ENCODE assay signal across 9 cellular contexts in genomic region chr1:206002833-206003532, GRCh38. TPM values are rescaled to one million over a fixed set of nuclear protein-coding genes. Genes with fewer than 3 reads are reported as not detected.
DNase-seq lines count a peak whose midpoint lies in the region; ATAC-seq and TF ChIP-seq lines count a peak whose summit lies in the region.
"Had no signal": no experiment of that assay in that cellular context is flagged by ENCODE, and none has a peak within 500 bp of the region (broad histone marks: within the 10 kb centered on the region; RNA-seq: fewer than 3 reads in every experiment).

A gene with protein sequence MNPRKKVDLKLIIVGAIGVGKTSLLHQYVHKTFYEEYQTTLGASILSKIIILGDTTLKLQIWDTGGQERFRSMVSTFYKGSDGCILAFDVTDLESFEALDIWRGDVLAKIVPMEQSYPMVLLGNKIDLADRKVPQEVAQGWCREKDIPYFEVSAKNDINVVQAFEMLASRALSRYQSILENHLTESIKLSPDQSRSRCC (minus strand): TSS chr1:206003395. CDS start chr1:205994135, 9,260 bp downstream.

- no peaks in the 10 kb centered on the region for H3K27me3 ChIP-seq in spleen (replicated peaks in 1 of 7)

- no peak for TF ChIP-seq POLR2A in spleen (IDR thresholded peaks at IDR 0.05)

- H3K4me3 Mint-ChIP-seq in HFFc6: peak within 1 kb of the TSS; percentile 85

- TF ChIP-seq CTCF in HFFc6 (IDR thresholded peaks at IDR 0.05) (no peak), astrocyte of the cerebellum (IDR thresholded peaks at IDR 0.05; ENCODE audit: low read depth, low read length, missing control alignments) (no peak), spleen (IDR thresholded peaks at IDR 0.05 in 8 of 11, conservative IDR thresholded peaks at IDR 0.05 in 3 of 11) (no peak), GM10266 (IDR thresholded peaks at IDR 0.05; ENCODE audit: control insufficient read depth, insufficient read depth, low read depth, missing control alignments) (no peak)

- no peaks in the 10 kb centered on the region for H3K36me3 ChIP-seq in spleen

- H3K4me1 ChIP-seq in spleen: peaks cover 0 to 27% (median 13%) of the 10 kb centered on the region in 6 donors

- peak within 1 kb of the TSS; percentile 88 for H3K27ac Mint-ChIP-seq in HFFc6

- intact Hi-C loops in spleen (cut with DNase I; ENCODE audit: low total_unique reads): no loop called here

- peak within 1 kb of the TSS; percentile 21 for H3K4me3 ChIP-seq in astrocyte of the cerebellum (ENCODE audit: low read depth, low read length)
- peak within 1 kb of the TSS in 3 of 8 donors; percentile 11 to 27 (median 17) for H3K4me3 ChIP-seq in spleen

- H3K9me3 Mint-ChIP-seq in HFFc6: no peaks in the 10 kb centered on the region

- no peak for ATAC-seq in activated CD4-positive, CD25-positive, alpha-beta regulatory T cell treated with anti-CD3 and anti-CD28 coated beads, Interleukin-2, amount 50 U/mL, for 24 hours

- H3K27me3 Mint-ChIP-seq in HFFc6 (ENCODE audit: insufficient read depth): peaks cover 5% of the 10 kb centered on the region; the same call in 1 of the 2 replicates

- peak; percentile 64 for DNase-seq in HFFc6
- no peak for DNase-seq in astrocyte of the cerebellum (ENCODE audit: low read depth)
- peak; percentile 52 for DNase-seq in iPS-NIHi11 (ENCODE audit: low spot score)
- no peak for DNase-seq in spleen
- no peak for DNase-seq in NCI-H1694 treated with DMSO at 0.1 percent for 48 hours (lab: John Stamatoyannopoulos, UW)
- no peak for DNase-seq in NCI-H524 treated with DMSO at 0.1 percent for 48 hours (lab: John Stamatoyannopoulos, UW)
- DNase-seq in GM10266 (ENCODE audit: extremely low spot score): no peak
- DNase-seq: H7 had no signal

- no peaks in the 10 kb centered on the region for H3K9me3 ChIP-seq in spleen

- in situ Hi-C loops in astrocyte of the cerebellum (cut with HindIII; ENCODE audit: low sequenced_read_pairs): no loop called here

- WGBS in spleen, 5 donors: 54 to 65% (median 61%) methylated on average over 6 to 10 of the region's 10 CpGs

- H3K4me1 Mint-ChIP-seq in HFFc6 (ENCODE audit: low read depth): peaks cover 53% of the 10 kb centered on the region

- H3K27ac ChIP-seq in spleen: peak within 1 kb of the TSS in 7 of 8 donors; percentile 10 to 67 (median 30)

- no peaks in the 10 kb centered on the region for H3K36me3 Mint-ChIP-seq in HFFc6 (ENCODE audit: low read depth)

RNA-seq across cellular contexts. Expression of the gene that starts here (rescaled TPM):
- total RNA-seq in HFFc6 (2021; fragmentation: NEBNext Ultra II Directional; extraction: Animal tissue kit (Norgen Biotek cat#: 25700)): 1 to 10 TPM; 2.6 to 6.6 (median 5.3) TPM
- total RNA-seq in spleen: 1 to 10 TPM in 6 of 7 donors, under 1 TPM in 1; 0.34 to 3.2 (median 2.6) TPM
- polyA plus RNA-seq in spleen: 1 to 10 TPM in 1 of 3 donors, under 1 TPM in 2; 0.67 to 2.0 (median 0.85) TPM
- total RNA-seq: H7 had no signal

Comparison
In these comparisons a context has a peak if more than half of its experiments do, and no peak if none do; other contexts are left out.
1. DNase-seq: peak in HFFc6 (single experiment) and iPS-NIHi11 (single experiment); none in astrocyte of the cerebellum (single experiment), spleen (single experiment), NCI-H1694 treated with DMSO at 0.1 percent for 48 hours (single experiment), NCI-H524 treated with DMSO at 0.1 percent for 48 hours (single experiment) and GM10266 (single experiment).